25 cellular contexts compared by ENCODE assay signal in the genomic region with DNA sequence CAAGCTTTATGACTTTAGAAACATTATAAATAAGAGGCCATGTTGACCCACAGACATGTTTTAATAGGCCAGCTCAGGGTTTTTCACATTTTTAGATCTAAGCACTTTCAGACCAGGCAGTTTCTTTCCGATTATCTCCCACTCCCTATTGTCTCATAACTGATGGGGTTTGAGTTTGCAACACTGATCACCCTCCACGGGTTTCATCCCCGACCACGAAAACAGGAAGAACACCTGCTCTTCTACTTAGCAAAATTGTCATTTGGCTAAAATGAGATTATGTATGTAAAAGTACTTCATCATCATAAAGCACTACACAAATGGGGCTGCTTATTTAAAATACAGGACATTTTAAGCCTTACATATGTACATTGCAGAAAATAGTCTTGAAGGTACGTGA.
"Had no signal": no experiment of that assay in that cellular context is flagged by ENCODE, and none has a peak within 500 bp of the region (broad histone marks: within the 10 kb centered on the region; RNA-seq: fewer than 3 reads in every experiment).

No MANE protein-coding gene starts in this region.

- H3K4me3 Mint-ChIP-seq: activated CD4-positive, alpha-beta memory T cell treated with anti-CD3 and anti-CD28 coated beads, Interleukin-2, amount 10 ng/mL, durations not matched to agents 7 days and 5 days; activated naive CD8-positive, alpha-beta T cell treated with anti-CD3 and anti-CD28 coated beads, Interleukin-2, amount 10 ng/mL, durations not matched to agents 7 days and 5 days; activated T-cell treated with anti-CD3 and anti-CD28 coated beads, Interleukin-2, amount 50 U/mL, for 72 hours; dendritic cell treated with granulocyte-macrophage colony-stimulating factor and Interleukin-4, amounts not matched to agents 40 ng/mL and 50 ng/mL, for 4 days; T-helper 17 cell; WTC11 had no signal

- H3K4me1 Mint-ChIP-seq: activated CD4-positive, alpha-beta memory T cell treated with anti-CD3 and anti-CD28 coated beads, Interleukin-2, amount 10 ng/mL, durations not matched to agents 7 days and 5 days; T-helper 17 cell had no signal

- H3K36me3 ChIP-seq: adrenal gland had no signal

- H3K27me3 ChIP-seq: adrenal gland had no signal

- H3K9me3 ChIP-seq: adrenal gland had no signal

- H3K9me3 Mint-ChIP-seq: activated CD4-positive, alpha-beta memory T cell treated with anti-CD3 and anti-CD28 coated beads, Interleukin-2, amount 10 ng/mL, durations not matched to agents 7 days and 5 days; activated T-cell treated with anti-CD3 and anti-CD28 coated beads, Interleukin-2, amount 50 U/mL, for 72 hours; dendritic cell treated with granulocyte-macrophage colony-stimulating factor and Interleukin-4, amounts not matched to agents 40 ng/mL and 50 ng/mL, for 4 days; WTC11 had no signal

- ATAC-seq: activated T-cell treated with anti-CD3 and anti-CD28 coated beads, Interleukin-2, amount 50 U/mL, for 72 hours; PC-3; T-helper 17 cell; WTC11 had no signal

- DNase-seq: activated CD4-positive, alpha-beta memory T cell treated with anti-CD3 and anti-CD28 coated beads, Interleukin-2, amount 10 ng/mL, durations not matched to agents 7 days and 5 days; activated CD4-positive, alpha-beta T cell treated with anti-CD3 and anti-CD28 coated beads for 1 hour; activated CD4-positive, alpha-beta T cell treated with anti-CD3 and anti-CD28 coated beads, Interleukin-2, amount 50 U/mL, for 1 hour; activated CD8-positive, alpha-beta memory T cell treated with anti-CD3 and anti-CD28 coated beads, Interleukin-2, amount 50 U/mL, for 4 hours; activated naive CD4-positive, alpha-beta T cell treated with anti-CD3 and anti-CD28 coated beads, Interleukin-2, amount 50 U/mL, for 16 hours; activated naive CD8-positive, alpha-beta T cell treated with anti-CD3 and anti-CD28 coated beads, Interleukin-2, amount 10 ng/mL, durations not matched to agents 7 days and 5 days; activated T-cell treated with anti-CD3 and anti-CD28 coated beads, Interleukin-2, amount 50 U/mL, for 72 hours; adrenal gland; anterior cingulate cortex; cerebellar nuclear complex; NCI-H1105 treated with DMSO at 0.1 percent for 48 hours; NCI-H1436 treated with DMSO at 0.1 percent for 48 hours; NCI-H187; NCI-H2171; NCI-H2227 treated with DMSO at 0.1 percent for 48 hours; NCI-H446 treated with DMSO at 0.1 percent for 48 hours; NCI-H524 treated with DMSO at 0.1 percent for 48 hours; NCI-H748 treated with DMSO at 0.1 percent for 48 hours; NK-92 treated with Interleukin-12 subunit alpha and Interleukin-12 subunit beta, amount 100 ng/mL, for 24 hours; PC-3; SHP77 treated with DMSO at 0.1 percent for 48 hours; T-helper 17 cell; T-helper 9 cell had no signal

- H3K27ac ChIP-seq: adrenal gland had no signal

- H3K4me3 ChIP-seq: adrenal gland had no signal

- H3K27ac Mint-ChIP-seq: activated CD4-positive, alpha-beta memory T cell treated with anti-CD3 and anti-CD28 coated beads, Interleukin-2, amount 10 ng/mL, durations not matched to agents 7 days and 5 days; activated naive CD8-positive, alpha-beta T cell treated with anti-CD3 and anti-CD28 coated beads, Interleukin-2, amount 10 ng/mL, durations not matched to agents 7 days and 5 days; activated T-cell treated with anti-CD3 and anti-CD28 coated beads, Interleukin-2, amount 50 U/mL, for 72 hours; dendritic cell treated with granulocyte-macrophage colony-stimulating factor and Interleukin-4, amounts not matched to agents 40 ng/mL and 50 ng/mL, for 4 days; T-helper 17 cell; WTC11 had no signal

- H3K27me3 Mint-ChIP-seq: activated CD4-positive, alpha-beta memory T cell treated with anti-CD3 and anti-CD28 coated beads, Interleukin-2, amount 10 ng/mL, durations not matched to agents 7 days and 5 days; dendritic cell treated with granulocyte-macrophage colony-stimulating factor and Interleukin-4, amounts not matched to agents 40 ng/mL and 50 ng/mL, for 4 days had no signal

- H3K4me1 ChIP-seq: adrenal gland had no signal
